In genomic region chr20:63636752-63637633, GRCh38 we compare ENCODE assay signal across 17 cellular contexts. TPM values are rescaled to one million over a fixed set of nuclear protein-coding genes. Genes with fewer than 3 reads are reported as not detected.
DNase-seq lines count a peak whose midpoint lies in the region; ATAC-seq, FAIRE-seq and TF ChIP-seq lines count a peak whose summit lies in the region.
"Had no signal": no experiment of that assay in that cellular context is flagged by ENCODE, and none has a peak within 500 bp of the region (broad histone marks: within the 10 kb centered on the region; RNA-seq: fewer than 3 reads in every experiment).

No MANE protein-coding gene starts in this region.

- H3K4me3 Mint-ChIP-seq in activated CD4-positive, alpha-beta T cell treated with anti-CD3 and anti-CD28 coated beads for 36 hours, result no peak overlapping the region
- peak overlapping the region in 3 of 4 donors; percentile 63 to 73 (median 69) for H3K4me3 Mint-ChIP-seq in IgD-negative memory B cell
- H3K4me3 Mint-ChIP-seq: endodermal cell, neural crest cell had no signal

- H3K27me3 ChIP-seq in bronchial epithelial cell (ENCODE audit: control insufficient read depth, insufficient read depth, low read length), result no peaks in the 10 kb centered on the region
- no peaks in the 10 kb centered on the region for H3K27me3 ChIP-seq in skeletal muscle satellite cell (ENCODE audit: control insufficient read depth, insufficient read depth, low read length)

- no peaks in the 10 kb centered on the region for H3K36me3 ChIP-seq in bronchial epithelial cell (ENCODE audit: control insufficient read depth, insufficient read depth, low read length)
- H3K36me3 ChIP-seq in skeletal muscle satellite cell (ENCODE audit: insufficient read depth, low read length), result no peaks in the 10 kb centered on the region

- H3K36me3 Mint-ChIP-seq in activated CD4-positive, alpha-beta T cell treated with anti-CD3 and anti-CD28 coated beads for 36 hours (ENCODE audit: low read depth), result no peaks in the 10 kb centered on the region
- H3K36me3 Mint-ChIP-seq in IgD-negative memory B cell, result peaks cover 2% of the 10 kb centered on the region

- peak; percentile 37 for DNase-seq in activated CD4-positive, alpha-beta T cell treated with anti-CD3 and anti-CD28 coated beads for 36 hours
- DNase-seq in activated CD4-positive, alpha-beta T cell treated with anti-CD3 and anti-CD28 coated beads, Interleukin-2, amount 50 U/mL, for 1 hour, result no peak
- peak; percentile 15 for DNase-seq in bronchial epithelial cell (ENCODE audit: low read depth)
- no peak for DNase-seq in HEK293T (ENCODE audit: extremely low spot score)
- no peak for DNase-seq in stimulated activated naive CD4-positive, alpha-beta T cell treated with Interleukin-2 at 50 U/mL for 16 hours (lab: John Stamatoyannopoulos, UW)
- DNase-seq: activated CD8-positive, alpha-beta memory T cell treated with anti-CD3 and anti-CD28 coated beads for 24 hours; aorta; endodermal cell; KG1; NCI-H2081 treated with DMSO at 0.1 percent for 48 hours; PC-3 had no signal

- peak overlapping the region; percentile 40 for H3K27ac Mint-ChIP-seq in activated CD4-positive, alpha-beta T cell treated with anti-CD3 and anti-CD28 coated beads for 36 hours
- peak overlapping the region; percentile 50 to 99 (median 90) for H3K27ac Mint-ChIP-seq in IgD-negative memory B cell
- H3K27ac Mint-ChIP-seq: endodermal cell had no signal

- ATAC-seq in activated CD4-positive, alpha-beta T cell treated with anti-CD3 and anti-CD28 coated beads for 36 hours, result no peak
- ATAC-seq in HG02970 (IDR thresholded peaks at IDR 0.05; ENCODE audit: low FRiP score, unreplicated experiment), result no peak
- ATAC-seq: PC-3 had no signal

- H3K4me1 Mint-ChIP-seq in activated CD4-positive, alpha-beta T cell treated with anti-CD3 and anti-CD28 coated beads for 36 hours, result peaks cover 60% of the 10 kb centered on the region
- H3K4me1 Mint-ChIP-seq in IgD-negative memory B cell, result peaks cover 27 to 41% (median 28%) of the 10 kb centered on the region in 3 donors
- H3K4me1 Mint-ChIP-seq: endodermal cell, neural crest cell had no signal

- H3K9me3 ChIP-seq in skeletal muscle satellite cell (replicated peaks; ENCODE audit: low read length), result no peaks in the 10 kb centered on the region

- TF ChIP-seq CTCF in bronchial epithelial cell (IDR thresholded peaks at IDR 0.05; ENCODE audit: insufficient read depth, low read length, severe bottlenecking), result no peak

- no peaks in the 10 kb centered on the region for H3K9me3 Mint-ChIP-seq in activated CD4-positive, alpha-beta T cell treated with anti-CD3 and anti-CD28 coated beads for 36 hours (ENCODE audit: low read depth)
- H3K9me3 Mint-ChIP-seq in IgD-negative memory B cell, result no peaks in the 10 kb centered on the region
- H3K9me3 Mint-ChIP-seq: endodermal cell, neural crest cell had no signal

- CTCF ChIA-PET in activated CD4-positive, alpha-beta T cell treated with anti-CD3 and anti-CD28 coated beads for 36 hours (lab: Charles Lee), result no interaction called here
- CTCF ChIA-PET in HEK293T (lab: Yijun Ruan, JAX), result no interaction called here

- no peak overlapping the region for H3K9ac ChIP-seq in skeletal muscle satellite cell (ENCODE audit: low read depth, low read length)

- no peak for FAIRE-seq in bronchial epithelial cell (lab: Jason Lieb, UNC)

- no peak overlapping the region for H3K4me3 ChIP-seq in bronchial epithelial cell (ENCODE audit: low read depth, low read length)
- no peak overlapping the region for H3K4me3 ChIP-seq in skeletal muscle satellite cell (ENCODE audit: low read length)

- H3K27me3 Mint-ChIP-seq in activated CD4-positive, alpha-beta T cell treated with anti-CD3 and anti-CD28 coated beads for 36 hours, result no peaks in the 10 kb centered on the region
- H3K27me3 Mint-ChIP-seq in IgD-negative memory B cell, result no peaks in the 10 kb centered on the region

- intact Hi-C loops in activated CD4-positive, alpha-beta T cell treated with anti-CD3 and anti-CD28 coated beads for 36 hours (cut with DNase I, micrococcal nuclease), result loop anchor here in 1 of 2 experiments (5.0 to 10.0 kb wide), 2 partner anchors 100 to 712 kb away; partner anchors contain the start of genes DIDO1 and PTK6

- peaks cover 16% of the 10 kb centered on the region for H3K4me1 ChIP-seq in skeletal muscle satellite cell (ENCODE audit: control insufficient read depth, insufficient read depth, low read length)

- peak overlapping the region; percentile 43 for H3K4me2 ChIP-seq in skeletal muscle satellite cell (ENCODE audit: low read length)

- POLR2A ChIA-PET in activated CD4-positive, alpha-beta T cell treated with anti-CD3 and anti-CD28 coated beads for 36 hours (lab: Charles Lee), result interaction anchor here (1.5 kb wide), 1 partner anchor 11 kb away, joined by 3 read pairs; no protein-coding TSS in a partner anchor
- POLR2A ChIA-PET in HEK293T (lab: Yijun Ruan, JAX), result interaction anchor here (2.0 kb wide), 1 partner anchor 10 kb away, joined by 5 read pairs; the partner anchor contains the start of gene GMEB2

TF ChIP-seq in HEK293T, 16 proteins besides CTCF, POLR2A, EP300 and RAD21:
- TF ChIP-seq L3MBTL2 (conservative IDR thresholded peaks at IDR 0.05) (no peak), SP1 (IDR thresholded peaks at IDR 0.05) (no peak), LEF1 (IDR thresholded peaks at IDR 0.05; ENCODE audit: borderline replicate concordance) (no peak), HDGF (IDR thresholded peaks at IDR 0.05; ENCODE audit: borderline replicate concordance) (no peak), NFRKB (IDR thresholded peaks at IDR 0.05) (no peak), FOXM1 (IDR thresholded peaks at IDR 0.05; ENCODE audit: borderline replicate concordance) (no peak), FOXK2 (IDR thresholded peaks at IDR 0.05) (no peak), ARNT (IDR thresholded peaks at IDR 0.05) (no peak)

RNA-seq across cellular contexts. Expression of gene GMEB2, which starts 10.1 kb away (rescaled TPM):
- total RNA-seq in activated CD4-positive, alpha-beta T cell treated with anti-CD3 and anti-CD28 coated beads for 36 hours, result 10 to 100 TPM; 14.0 to 14.1 TPM
- 10.6 TPM for polyA plus RNA-seq in IgD-negative memory B cell
- 13.2 and 13.8 TPM in 2 replicates for total RNA-seq in bronchial epithelial cell
- 6.1 and 8.9 TPM in 2 replicates for total RNA-seq in skeletal muscle satellite cell (2012; rRNA removed)

RNA-seq across cellular contexts. Expression of gene STMN3, which starts 16.2 kb away (rescaled TPM):
- total RNA-seq in activated CD4-positive, alpha-beta T cell treated with anti-CD3 and anti-CD28 coated beads for 36 hours, result 10 to 100 TPM; 15.4 to 17.6 TPM
- polyA plus RNA-seq in IgD-negative memory B cell, result 2.7 TPM
- 0.26 TPM in 1 of 2 replicates, not detected in the other for total RNA-seq in bronchial epithelial cell
- total RNA-seq in skeletal muscle satellite cell (2012; rRNA removed), result 9.6 and 12.2 TPM in 2 replicates

RNA-seq across cellular contexts. Expression of gene RTEL1, which starts 21.1 kb away (rescaled TPM):
- 10 to 100 TPM; 44.5 to 44.7 TPM for total RNA-seq in activated CD4-positive, alpha-beta T cell treated with anti-CD3 and anti-CD28 coated beads for 36 hours
- 2.6 TPM for polyA plus RNA-seq in IgD-negative memory B cell
- 4.5 and 5.8 TPM in 2 replicates for total RNA-seq in bronchial epithelial cell
- 8.6 and 14.0 TPM in 2 replicates for total RNA-seq in skeletal muscle satellite cell (2012; rRNA removed)

RNA-seq across cellular contexts. Expression of gene TNFRSF6B, which starts 59.5 kb away (rescaled TPM):
- total RNA-seq in activated CD4-positive, alpha-beta T cell treated with anti-CD3 and anti-CD28 coated beads for 36 hours, result 1 to 10 TPM in 1 of 2 experiments, under 1 TPM in 1; 0.21 to 1.7 TPM
- not detected for polyA plus RNA-seq in IgD-negative memory B cell
- total RNA-seq in bronchial epithelial cell, result 4.9 and 7.1 TPM in 2 replicates
- 0.51 and 4.4 TPM in 2 replicates for total RNA-seq in skeletal muscle satellite cell (2012; rRNA removed)
- total RNA-seq: A673; endodermal cell; neural crest cell; T-helper 1 cell treated with Interleukin-12 subunit alpha and Interleukin-12 subunit beta and Interleukin-4 antibody, amounts not matched to agents 30 ng/mL and 1 ng/mL, for 36 hours had no signal

Comparison
In these comparisons a context has a peak if more than half of its experiments do, and no peak if none do; other contexts are left out.
1. DNase-seq: peak in activated CD4-positive, alpha-beta T cell treated with anti-CD3 and anti-CD28 coated beads for 36 hours (single experiment) and bronchial epithelial cell (single experiment); none in activated CD4-positive, alpha-beta T cell treated with anti-CD3 and anti-CD28 coated beads, Interleukin-2, amount 50 U/mL, for 1 hour (single experiment), HEK293T (single experiment) and stimulated activated naive CD4-positive, alpha-beta T cell treated with Interleukin-2 at 50 U/mL for 16 hours (single experiment).
2. RNA of gene STMN3, which starts 16.2 kb away (total RNA-seq): 15.4 to 17.6 TPM in activated CD4-positive, alpha-beta T cell treated with anti-CD3 and anti-CD28 coated beads for 36 hours; 0.26 TPM in bronchial epithelial cell; every median in the first group is over 10 times any median in the second.